ENCODE assay signal across 19 cellular contexts in the genomic region with DNA sequence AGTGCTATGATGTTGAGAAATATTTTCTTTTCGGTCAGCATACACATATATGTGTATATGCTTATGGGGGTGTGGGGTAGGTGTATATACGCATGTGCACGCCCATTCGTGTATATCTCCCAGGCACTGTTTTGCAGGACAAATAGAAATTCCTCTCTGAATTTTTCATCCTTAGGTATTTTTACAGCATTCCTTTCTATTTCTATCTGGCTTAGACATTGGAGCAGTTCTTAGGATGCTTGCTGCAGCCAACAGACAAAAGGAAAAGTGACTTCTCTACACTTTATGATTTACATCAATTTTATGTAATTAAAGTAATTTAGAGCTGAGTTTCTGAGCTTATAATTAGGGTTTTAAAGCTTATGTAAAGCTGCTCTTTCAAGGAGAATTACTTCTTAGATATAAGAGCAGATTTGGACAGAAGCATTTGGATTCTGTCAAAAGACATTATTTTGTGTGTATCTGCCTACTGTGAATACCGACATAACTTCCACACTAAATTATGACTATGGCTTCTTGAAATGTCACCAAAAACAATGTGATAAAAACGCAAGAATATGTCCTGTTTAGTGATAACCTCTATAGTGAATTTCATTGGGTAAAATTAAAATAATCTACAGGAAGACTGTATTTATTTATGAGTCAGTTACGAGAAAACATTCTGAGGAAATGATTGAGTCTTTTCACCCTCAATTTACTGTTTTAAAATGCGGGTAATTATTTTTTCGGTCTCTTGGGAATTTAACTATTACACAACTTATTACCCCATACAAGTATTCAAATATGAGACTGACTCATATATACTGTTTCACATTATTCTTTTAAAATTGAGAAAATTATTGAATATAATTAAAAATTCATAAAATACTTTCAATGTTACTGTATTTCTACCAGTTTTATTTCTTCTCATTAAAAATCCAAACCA. TPM values are rescaled to one million over a fixed set of nuclear protein-coding genes. Genes with fewer than 3 reads are reported as not detected.
DNase-seq lines count a peak whose midpoint lies in the region; ATAC-seq and TF ChIP-seq lines count a peak whose summit lies in the region.
"Had no signal": no experiment of that assay in that cellular context is flagged by ENCODE, and none has a peak within 500 bp of the region (broad histone marks: within the 10 kb centered on the region; RNA-seq: fewer than 3 reads in every experiment).

No MANE protein-coding gene starts in this region.

- H3K36me3 Mint-ChIP-seq in activated naive CD4-positive, alpha-beta T cell treated with anti-CD3 and anti-CD28 coated beads, Interleukin-2, amount 10 ng/mL, durations not matched to agents 7 days and 5 days, result peaks cover 39% of the 10 kb centered on the region
- peaks cover 5 to 10% of the 10 kb centered on the region in 2 donors for H3K36me3 Mint-ChIP-seq in activated naive CD4-positive, alpha-beta T cell treated with anti-CD3 and anti-CD28 coated beads, Interleukin-2, amount 50 U/mL, for 72 hours
- no peaks in the 10 kb centered on the region for H3K36me3 Mint-ChIP-seq in effector memory CD8-positive, alpha-beta T cell (ENCODE audit: insufficient read depth)

- H3K4me1 Mint-ChIP-seq in activated naive CD4-positive, alpha-beta T cell treated with anti-CD3 and anti-CD28 coated beads, Interleukin-2, amount 10 ng/mL, durations not matched to agents 7 days and 5 days, result peaks cover 18% of the 10 kb centered on the region
- H3K4me1 Mint-ChIP-seq in effector memory CD8-positive, alpha-beta T cell (ENCODE audit: low read depth in 2 of 2), result peaks cover 0 to 2% of the 10 kb centered on the region in 2 donors

- ATAC-seq in activated naive CD4-positive, alpha-beta T cell treated with anti-CD3 and anti-CD28 coated beads, Interleukin-2, amount 50 U/mL, for 72 hours, result no peak
- no peak for ATAC-seq in GM18873 (IDR thresholded peaks at IDR 0.05; ENCODE audit: low FRiP score, unreplicated experiment)
- no peak for ATAC-seq in effector memory CD8-positive, alpha-beta T cell (replicated peaks)
- ATAC-seq: Panc1, Right ventricle myocardium inferior had no signal

- H3K27me3 Mint-ChIP-seq in activated naive CD4-positive, alpha-beta T cell treated with anti-CD3 and anti-CD28 coated beads, Interleukin-2, amount 10 ng/mL, durations not matched to agents 7 days and 5 days, result no peaks in the 10 kb centered on the region
- H3K27me3 Mint-ChIP-seq in effector memory CD8-positive, alpha-beta T cell, result no peaks in the 10 kb centered on the region

- H3K9me3 Mint-ChIP-seq in activated naive CD4-positive, alpha-beta T cell treated with anti-CD3 and anti-CD28 coated beads, Interleukin-2, amount 10 ng/mL, durations not matched to agents 7 days and 5 days, result no peaks in the 10 kb centered on the region
- H3K9me3 Mint-ChIP-seq in activated naive CD4-positive, alpha-beta T cell treated with anti-CD3 and anti-CD28 coated beads, Interleukin-2, amount 50 U/mL, for 72 hours, result no peaks in the 10 kb centered on the region
- no peaks in the 10 kb centered on the region for H3K9me3 Mint-ChIP-seq in effector memory CD8-positive, alpha-beta T cell

- H3K4me3 Mint-ChIP-seq in activated naive CD4-positive, alpha-beta T cell treated with anti-CD3 and anti-CD28 coated beads, Interleukin-2, amount 10 ng/mL, durations not matched to agents 7 days and 5 days, result no peak overlapping the region
- H3K4me3 Mint-ChIP-seq in effector memory CD8-positive, alpha-beta T cell, result no peak overlapping the region

- DNase-seq in activated naive CD4-positive, alpha-beta T cell treated with anti-CD3 and anti-CD28 coated beads, Interleukin-2, amount 10 ng/mL, durations not matched to agents 7 days and 5 days, result no peak
- DNase-seq in activated naive CD4-positive, alpha-beta T cell treated with anti-CD3 and anti-CD28 coated beads, Interleukin-2, amount 50 U/mL, for 72 hours (ENCODE audit: low spot score in 2 of 2), result no peak
- DNase-seq in brain microvascular endothelial cell (peak; percentile 20), hepatic stellate cell (ENCODE audit: low spot score) (peak; percentile 44), midbrain (lab: John Stamatoyannopoulos, UW) (no peak)
- no peak for DNase-seq in activated CD4-positive, alpha-beta T cell treated with anti-CD3 and anti-CD28 coated beads for 48 hours
- no peak for DNase-seq in effector memory CD8-positive, alpha-beta T cell
- DNase-seq: COR-L47, DMS53, MG63, NCI-H1092 treated with DMSO at 0.1 percent for 48 hours, NCI-H187, NCI-H774 had no signal

- in situ Hi-C loops in brain microvascular endothelial cell (cut with HindIII; ENCODE audit: low pct_ligation_motif_present, low sequenced_read_pairs), result no loop called here

- peak overlapping the region; percentile 32 for H3K27ac ChIP-seq in brain microvascular endothelial cell
- H3K27ac ChIP-seq: 22Rv1, C4-2B, KMS-11 had no signal

- peak overlapping the region; percentile 54 for H3K27ac Mint-ChIP-seq in activated naive CD4-positive, alpha-beta T cell treated with anti-CD3 and anti-CD28 coated beads, Interleukin-2, amount 10 ng/mL, durations not matched to agents 7 days and 5 days
- H3K27ac Mint-ChIP-seq in activated naive CD4-positive, alpha-beta T cell treated with anti-CD3 and anti-CD28 coated beads, Interleukin-2, amount 50 U/mL, for 72 hours, result no peak overlapping the region
- H3K27ac Mint-ChIP-seq in effector memory CD8-positive, alpha-beta T cell, result no peak overlapping the region

- H3K27me3 ChIP-seq in brain microvascular endothelial cell (replicated peaks), result no peaks in the 10 kb centered on the region
- H3K27me3 ChIP-seq: MG63 had no signal

- no peak overlapping the region for H3K4me3 ChIP-seq in brain microvascular endothelial cell (ENCODE audit: low read depth, low read length)
- H3K4me3 ChIP-seq: MG63 had no signal

- no peaks in the 10 kb centered on the region for H3K36me3 ChIP-seq in brain microvascular endothelial cell (replicated peaks)

- no peak for TF ChIP-seq CTCF in brain microvascular endothelial cell (IDR thresholded peaks at IDR 0.05; ENCODE audit: low read depth, low read length, missing control alignments)

- CTCF ChIA-PET in activated naive CD4-positive, alpha-beta T cell treated with anti-CD3 and anti-CD28 coated beads, Interleukin-2, amount 10 ng/mL, durations not matched to agents 7 days and 5 days (lab: Charles Lee), result no interaction called here

RNA-seq across cellular contexts. Expression of a gene that starts 21.3 kb away (rescaled TPM):
- total RNA-seq in activated naive CD4-positive, alpha-beta T cell treated with anti-CD3 and anti-CD28 coated beads, Interleukin-2, amount 50 U/mL, for 72 hours, result 10 to 100 TPM; 17.5 to 21.9 TPM

RNA-seq across cellular contexts. Expression of a gene that starts 21.5 kb away (rescaled TPM):
- 100 to 1,000 TPM in 1 of 2 donors, 10 to 100 TPM in 1; 45.2 to 108 TPM for total RNA-seq in activated naive CD4-positive, alpha-beta T cell treated with anti-CD3 and anti-CD28 coated beads, Interleukin-2, amount 50 U/mL, for 72 hours

Comparison
In these comparisons a context has a peak if more than half of its experiments do, and no peak if none do; other contexts are left out.
1. DNase-seq: peak in brain microvascular endothelial cell (single experiment) and hepatic stellate cell (single experiment); none in activated naive CD4-positive, alpha-beta T cell treated with anti-CD3 and anti-CD28 coated beads, Interleukin-2, amount 10 ng/mL, durations not matched to agents 7 days and 5 days (single experiment), activated naive CD4-positive, alpha-beta T cell treated with anti-CD3 and anti-CD28 coated beads, Interleukin-2, amount 50 U/mL, for 72 hours (0 of 2), activated CD4-positive, alpha-beta T cell treated with anti-CD3 and anti-CD28 coated beads for 48 hours (single experiment), effector memory CD8-positive, alpha-beta T cell (0 of 3) and midbrain (single experiment).